1 cellular context compared by ENCODE assay signal in genomic region chr15:41827880-41828746, GRCh38.
A peak's percentile ranks its signal among the peaks of the same experiment; 100 is the strongest.
TF ChIP-seq lines count a peak whose summit lies in the region.

Gene JMJD7 (plus strand): TSS chr15:41828092. CDS start chr15:41828125, 33 bp downstream.

TF ChIP-seq in HepG2, 621 proteins besides CTCF, POLR2A, EP300 and RAD21 (continued from another document and continues in another):
- TF ChIP-seq, protein P1, sequence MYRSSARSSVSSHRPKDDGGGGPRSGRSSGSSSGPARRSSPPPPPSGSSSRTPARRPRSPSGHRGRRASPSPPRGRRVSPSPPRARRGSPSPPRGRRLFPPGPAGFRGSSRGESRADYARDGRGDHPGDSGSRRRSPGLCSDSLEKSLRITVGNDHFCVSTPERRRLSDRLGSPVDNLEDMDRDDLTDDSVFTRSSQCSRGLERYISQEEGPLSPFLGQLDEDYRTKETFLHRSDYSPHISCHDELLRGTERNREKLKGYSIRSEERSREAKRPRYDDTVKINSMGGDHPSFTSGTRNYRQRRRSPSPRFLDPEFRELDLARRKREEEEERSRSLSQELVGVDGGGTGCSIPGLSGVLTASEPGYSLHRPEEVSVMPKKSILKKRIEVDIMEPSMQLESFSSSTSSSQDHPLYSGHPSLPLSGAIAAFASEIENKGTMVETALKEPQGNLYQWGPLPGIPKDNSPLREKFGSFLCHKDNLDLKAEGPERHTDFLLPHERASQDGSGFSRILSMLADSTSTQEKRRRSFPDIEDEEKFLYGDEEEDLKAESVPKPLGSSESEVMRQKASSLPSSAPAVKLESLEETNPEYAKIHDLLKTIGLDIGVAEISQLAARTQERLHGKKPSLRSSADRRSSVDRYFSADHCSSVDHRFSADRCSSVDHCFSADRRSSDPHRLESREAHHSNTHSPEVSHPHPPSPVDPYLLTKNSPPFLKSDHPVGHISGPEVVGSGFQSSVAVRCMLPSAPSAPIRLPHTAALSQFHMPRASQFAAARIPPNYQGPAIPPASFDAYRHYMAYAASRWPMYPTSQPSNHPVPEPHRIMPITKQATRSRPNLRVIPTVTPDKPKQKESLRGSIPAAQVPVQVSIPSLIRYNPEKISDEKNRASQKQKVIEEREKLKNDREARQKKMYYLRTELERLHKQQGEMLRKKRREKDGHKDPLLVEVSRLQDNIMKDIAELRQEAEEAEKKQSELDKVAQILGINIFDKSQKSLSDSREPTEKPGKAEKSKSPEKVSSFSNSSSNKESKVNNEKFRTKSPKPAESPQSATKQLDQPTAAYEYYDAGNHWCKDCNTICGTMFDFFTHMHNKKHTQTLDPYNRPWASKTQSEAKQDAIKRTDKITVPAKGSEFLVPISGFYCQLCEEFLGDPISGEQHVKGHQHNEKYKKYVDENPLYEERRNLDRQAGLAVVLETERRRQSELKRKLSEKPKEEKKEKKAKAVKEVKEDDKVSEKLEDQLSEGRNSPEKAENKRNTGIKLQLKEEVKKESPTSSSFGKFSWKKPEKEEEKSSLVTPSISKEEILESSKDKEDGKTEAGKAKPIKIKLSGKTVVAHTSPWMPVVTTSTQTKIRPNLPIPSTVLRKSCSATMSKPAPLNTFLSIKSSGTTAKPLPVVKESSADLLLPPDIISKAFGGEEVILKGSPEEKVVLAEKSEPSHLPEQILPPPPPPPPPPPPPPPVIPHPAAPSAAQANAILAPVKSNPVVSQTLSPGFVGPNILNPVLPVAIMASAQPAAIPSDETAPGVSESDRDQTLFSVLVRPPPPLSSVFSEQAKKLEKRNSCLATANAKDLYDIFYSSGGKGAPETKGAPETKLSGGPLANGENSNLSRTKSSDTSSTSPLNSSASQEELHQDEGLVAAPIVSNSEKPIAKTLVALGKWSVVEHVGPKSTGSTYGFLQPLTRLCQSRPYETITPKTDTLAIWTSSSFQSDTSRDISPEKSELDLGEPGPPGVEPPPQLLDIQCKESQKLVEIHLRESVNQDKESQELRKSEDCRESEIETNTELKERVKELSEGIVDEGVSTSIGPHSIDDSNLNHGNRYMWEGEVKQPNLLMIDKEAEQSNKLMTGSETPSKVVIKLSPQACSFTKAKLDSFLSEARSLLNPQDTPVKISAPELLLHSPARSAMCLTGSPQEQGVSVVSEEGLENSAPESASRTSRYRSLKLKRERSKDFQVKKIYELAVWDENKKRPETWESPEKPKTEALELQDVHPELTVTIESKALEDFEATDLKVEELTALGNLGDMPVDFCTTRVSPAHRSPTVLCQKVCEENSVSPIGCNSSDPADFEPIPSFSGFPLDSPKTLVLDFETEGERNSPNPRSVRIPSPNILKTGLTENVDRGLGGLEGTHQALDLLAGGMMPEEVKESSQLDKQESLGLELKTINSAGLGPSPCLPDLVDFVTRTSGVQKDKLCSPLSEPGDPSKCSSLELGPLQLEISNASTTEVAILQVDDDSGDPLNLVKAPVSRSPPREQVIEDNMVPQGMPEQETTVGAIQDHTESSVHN (CRISPR knock-in tag; IDR thresholded peaks at IDR 0.05), result no peak
- TF ChIP-seq HIVEP1 (CRISPR knock-in tag; IDR thresholded peaks at IDR 0.05) (no peak), TCF12 (IDR thresholded peaks at IDR 0.05) (no peak), TCF12 (CRISPR knock-in tag; IDR thresholded peaks at IDR 0.05) (no peak), ZNF382 (CRISPR knock-in tag; IDR thresholded peaks at IDR 0.05; ENCODE audit: borderline replicate concordance) (no peak), POLR2AphosphoS2 (IDR thresholded peaks at IDR 0.05; ENCODE audit: low read depth, low read length) (no peak), CC2D1A (CRISPR knock-in tag; IDR thresholded peaks at IDR 0.05) (peak; percentile 80; the same call in 1 of the 2 replicates), ZNF280D (CRISPR knock-in tag; IDR thresholded peaks at IDR 0.05) (no peak), ARID4A (CRISPR knock-in tag; IDR thresholded peaks at IDR 0.05; ENCODE audit: borderline replicate concordance) (peak; percentile 78), DZIP1 (CRISPR knock-in tag; IDR thresholded peaks at IDR 0.05) (no peak), PHF5A (CRISPR knock-in tag; IDR thresholded peaks at IDR 0.05; ENCODE audit: low read depth, unreplicated experiment) (no peak), ZZZ3 (CRISPR knock-in tag; IDR thresholded peaks at IDR 0.05; ENCODE audit: borderline replicate concordance) (no peak), ZNF468 (CRISPR knock-in tag; IDR thresholded peaks at IDR 0.05) (no peak), REST (IDR thresholded peaks at IDR 0.05; ENCODE audit: borderline replicate concordance in 1 of 2, low read depth in 1 of 2, low read length in 2 of 2) (no peak), ZNF747 (CRISPR knock-in tag; IDR thresholded peaks at IDR 0.05; ENCODE audit: borderline replicate concordance) (peak; percentile 77; the same call in 1 of the 2 replicates), ZNF263 (CRISPR knock-in tag; IDR thresholded peaks at IDR 0.05) (0 out of 2 replicates have a peak, but pooled peaks have one; percentile 25), NFYB (CRISPR knock-in tag; IDR thresholded peaks at IDR 0.05) (no peak), ZNF883 (CRISPR knock-in tag; IDR thresholded peaks at IDR 0.05; ENCODE audit: not compliant biosample characterization) (no peak), ZNF644 (CRISPR knock-in tag; IDR thresholded peaks at IDR 0.05; ENCODE audit: low read depth) (no peak), NCOA1 (CRISPR knock-in tag; IDR thresholded peaks at IDR 0.05) (no peak), JARID2 (CRISPR knock-in tag; IDR thresholded peaks at IDR 0.05; ENCODE audit: insufficient replicate concordance) (no peak), TFDP1 (CRISPR knock-in tag; IDR thresholded peaks at IDR 0.05; ENCODE audit: borderline replicate concordance) (no peak), ZNF775 (CRISPR knock-in tag; IDR thresholded peaks at IDR 0.05; ENCODE audit: borderline replicate concordance) (no peak), FOXK1 (CRISPR knock-in tag; IDR thresholded peaks at IDR 0.05; ENCODE audit: borderline replicate concordance, low read depth) (no peak)
- TF ChIP-seq, protein P2, sequence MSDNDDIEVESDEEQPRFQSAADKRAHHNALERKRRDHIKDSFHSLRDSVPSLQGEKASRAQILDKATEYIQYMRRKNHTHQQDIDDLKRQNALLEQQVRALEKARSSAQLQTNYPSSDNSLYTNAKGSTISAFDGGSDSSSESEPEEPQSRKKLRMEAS (IDR thresholded peaks at IDR 0.05), result peak; percentile 38; the same call in 1 of the 2 replicates
- TF ChIP-seq, protein P3, sequence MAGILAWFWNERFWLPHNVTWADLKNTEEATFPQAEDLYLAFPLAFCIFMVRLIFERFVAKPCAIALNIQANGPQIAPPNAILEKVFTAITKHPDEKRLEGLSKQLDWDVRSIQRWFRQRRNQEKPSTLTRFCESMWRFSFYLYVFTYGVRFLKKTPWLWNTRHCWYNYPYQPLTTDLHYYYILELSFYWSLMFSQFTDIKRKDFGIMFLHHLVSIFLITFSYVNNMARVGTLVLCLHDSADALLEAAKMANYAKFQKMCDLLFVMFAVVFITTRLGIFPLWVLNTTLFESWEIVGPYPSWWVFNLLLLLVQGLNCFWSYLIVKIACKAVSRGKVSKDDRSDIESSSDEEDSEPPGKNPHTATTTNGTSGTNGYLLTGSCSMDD (CRISPR knock-in tag; IDR thresholded peaks at IDR 0.05), result no peak
